1 cellular context compared by ENCODE assay signal in the genomic region with DNA sequence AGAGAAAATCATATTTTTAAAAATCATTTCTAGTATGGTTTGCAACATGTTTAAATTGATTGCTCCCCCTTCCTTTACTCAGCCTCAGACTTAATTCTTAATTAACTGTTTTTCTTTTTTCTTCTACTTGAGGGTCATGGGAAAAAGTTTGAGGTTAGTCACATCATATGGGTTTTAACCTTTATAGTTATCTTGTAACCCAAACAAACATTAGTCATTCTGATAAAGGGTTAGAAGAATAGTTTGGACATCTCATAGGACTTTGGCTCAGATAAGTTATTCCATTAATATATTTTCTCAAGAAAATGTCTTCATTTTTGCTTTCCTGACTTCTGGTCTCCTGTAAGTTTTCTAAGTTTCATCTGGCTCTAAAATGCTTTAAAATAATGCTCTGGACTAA.
TF ChIP-seq lines count a peak whose summit lies in the region.

No MANE protein-coding gene starts in this region.

TF ChIP-seq in K562, 482 proteins besides CTCF, POLR2A, EP300 and RAD21:
- TF ChIP-seq FOSL1 (tag; conservative IDR thresholded peaks at IDR 0.05): peak; percentile 32; the same call in 1 of the 2 replicates
- TF ChIP-seq KDM4B (IDR thresholded peaks at IDR 0.05; ENCODE audit: borderline replicate concordance in 2 of 2, low read depth in 1 of 2): no peak
- no peak for TF ChIP-seq SIX5 (IDR thresholded peaks at IDR 0.05; ENCODE audit: borderline replicate concordance in 1 of 2, insufficient read depth in 1 of 2, low read depth in 1 of 2, low read length in 2 of 2)
